8 cellular contexts compared by ENCODE assay signal in the genomic region with DNA sequence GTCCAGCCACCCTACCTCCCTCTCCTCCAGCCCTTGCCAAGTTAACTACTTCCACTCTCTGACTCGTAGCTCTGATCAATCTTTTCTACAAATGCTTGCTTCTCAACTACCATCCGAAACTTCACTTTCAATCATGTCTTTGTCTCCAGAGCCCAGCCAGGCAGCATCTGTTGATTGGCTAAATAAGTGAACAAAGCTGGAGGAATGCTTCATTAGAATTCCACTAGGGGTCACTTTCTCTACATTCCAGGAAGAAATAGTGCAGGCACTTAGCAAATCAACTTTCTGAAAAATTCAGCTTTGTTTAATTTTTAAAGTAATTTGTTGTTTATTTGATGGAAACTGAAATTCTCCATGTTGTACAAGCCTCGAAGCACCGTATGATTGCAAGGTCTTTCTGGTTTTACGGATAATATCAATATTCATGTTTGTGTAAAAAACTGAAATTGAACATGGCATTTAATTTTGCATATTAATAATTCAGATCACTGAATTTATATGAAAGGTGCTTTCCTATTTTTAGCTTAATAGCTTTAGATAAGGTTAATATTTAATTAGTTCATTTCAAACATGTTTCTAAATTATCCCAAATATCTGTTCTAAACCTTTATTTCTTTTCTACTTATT. TPM values are rescaled to one million over a fixed set of nuclear protein-coding genes. Genes with fewer than 3 reads are reported as not detected.
DNase-seq lines count a peak whose midpoint lies in the region; ATAC-seq, FAIRE-seq and TF ChIP-seq lines count a peak whose summit lies in the region.

No MANE protein-coding gene starts in this region.

- peak overlapping the region; percentile 99; the same call in 1 of the 2 replicates for H2BK15ac ChIP-seq in H1 (ENCODE audit: low read length)
- no peak overlapping the region for H2BK15ac ChIP-seq in mesenchymal stem cell (ENCODE audit: low read depth, poor library complexity, severe bottlenecking)

- H2AFZ ChIP-seq in Karpas-422 (ENCODE audit: low read length), result no peak overlapping the region
- peak overlapping the region; percentile 99 for H2AFZ ChIP-seq in H1 (ENCODE audit: low read length)
- H2AFZ ChIP-seq in mesenchymal stem cell (ENCODE audit: low read depth, low read length), result no peak overlapping the region

- H3K4me1 ChIP-seq in BE2C, result no peaks in the 10 kb centered on the region
- H3K4me1 ChIP-seq in Karpas-422 (ENCODE audit: low read length), result peaks cover 17% of the 10 kb centered on the region
- peaks cover 0 to 4% (median 1%) of the 10 kb centered on the region in 4 experiments; a peak in 2 of 7 replicates for H3K4me1 ChIP-seq in H1 (replicated peaks in 1 of 4; ENCODE audit: control insufficient read depth in 3 of 4, insufficient read depth in 4 of 4, low read length in 3 of 4)
- H3K4me1 ChIP-seq in mesenchymal stem cell (ENCODE audit: control insufficient read depth, insufficient read depth, low read depth, low read length), result no peaks in the 10 kb centered on the region

- H3K79me2 ChIP-seq in Karpas-422 (ENCODE audit: low read length) (no peaks in the 10 kb centered on the region), H1 (ENCODE audit: control insufficient read depth in 1 of 2, insufficient read depth in 2 of 2, low read length in 2 of 2) (no peaks in the 10 kb centered on the region)

- H4K5ac ChIP-seq in H1 (ENCODE audit: insufficient read length, low read depth, low read length), result peak overlapping the region; percentile 54

- H3K9ac ChIP-seq in Karpas-422 (ENCODE audit: low read length) (no peak overlapping the region), H1 (replicated peaks in 1 of 4; ENCODE audit: extremely low read depth in 1 of 4, low read depth in 3 of 4, low read length in 3 of 4) (no peak overlapping the region), mesenchymal stem cell (ENCODE audit: low read length) (no peak overlapping the region)

- H3K4ac ChIP-seq in H1 (replicated peaks; ENCODE audit: insufficient read length, low read depth, low read length) (peak overlapping the region; percentile 64), mesenchymal stem cell (ENCODE audit: low read depth in 1 of 2, low read length in 2 of 2) (no peak overlapping the region)

- peak overlapping the region; percentile 86; the same call in 1 of the 2 replicates for H2BK12ac ChIP-seq in H1 (ENCODE audit: low read depth, low read length)
- no peak overlapping the region for H2BK12ac ChIP-seq in mesenchymal stem cell (ENCODE audit: low read length in 2 of 2)

- H2BK120ac ChIP-seq in H1 (replicated peaks; ENCODE audit: low read depth, low read length) (no peak overlapping the region), mesenchymal stem cell (ENCODE audit: low read depth, low read length) (no peak overlapping the region)

- TF ChIP-seq EP300 in H1 (IDR thresholded peaks at IDR 0.05; ENCODE audit: borderline replicate concordance in 1 of 2, low read depth in 2 of 2, low read length in 2 of 2), result no peak

- FAIRE-seq in H1 (lab: Jason Lieb, UNC), result peak; percentile 36

- H2AK5ac ChIP-seq in H1 (ENCODE audit: low read depth, low read length), result no peak overlapping the region
- H2AK5ac ChIP-seq in mesenchymal stem cell (ENCODE audit: low read length, severe bottlenecking), result no peak overlapping the region

- CTCF ChIA-PET in H1 (lab: Charles Lee; ENCODE audit: partially characterized antibody), result interaction anchor here (0.8 to 3.3 kb wide), 27 partner anchors 9 to 425 kb away, joined by 3 to 22 read pairs (median 4); a partner anchor contains a TSS

- H3K14ac ChIP-seq in H1 (ENCODE audit: insufficient read length), result no peak overlapping the region
- H3K14ac ChIP-seq in mesenchymal stem cell (ENCODE audit: low read length in 2 of 2), result no peak overlapping the region

- peak; percentile 47 to 58; a peak in 3 of 4 replicates for TF ChIP-seq RAD21 in H1 (IDR thresholded peaks at IDR 0.05 in 1 of 2, conservative IDR thresholded peaks at IDR 0.05 in 1 of 2; ENCODE audit: low read depth in 2 of 2, low read length in 2 of 2)

- 86% methylated on average over 5 of the region's 5 CpGs; no CpG with 5 or more reads in 1 of the 2 experiments for WGBS in H1 (ENCODE audit: extremely low coverage in 1 of 2, insufficient coverage in 1 of 2, insufficient read length in 1 of 2, insufficient replicate concordance in 2 of 2, low coverage in 1 of 2, low lambda C conversion rate in 2 of 2, missing lambda C conversion rate in 1 of 2), 2 experiments
- 78% methylated on average over 4 of the region's 5 CpGs for WGBS in mesenchymal stem cell
- WGBS in lower leg skin, 2 donors, result 65 to 69% methylated on average over 5 of the region's 5 CpGs

- H3K23ac ChIP-seq in H1 (ENCODE audit: insufficient read length) (no peak overlapping the region), mesenchymal stem cell (ENCODE audit: low read length in 2 of 2) (no peak overlapping the region)

- H4K8ac ChIP-seq in H1 (ENCODE audit: extremely low read depth, insufficient read depth, low read length) (no peak overlapping the region; the same call in 1 of the 2 replicates), mesenchymal stem cell (ENCODE audit: low read length) (no peak overlapping the region)

- intact Hi-C loops in lower leg skin (cut with DNase I; ENCODE audit: low total_unique reads), result no loop called here

- H2BK5ac ChIP-seq in H1 (ENCODE audit: low read depth, low read length) (0 out of 2 replicates have a peak overlapping the region, but pooled peaks have one; percentile 4), mesenchymal stem cell (ENCODE audit: low read depth, low read length, poor library complexity, severe bottlenecking) (no peak overlapping the region)

- no peaks in the 10 kb centered on the region for H3K36me3 ChIP-seq in BE2C
- no peaks in the 10 kb centered on the region for H3K36me3 ChIP-seq in Karpas-422 (ENCODE audit: insufficient read depth, low read length)
- no peaks in the 10 kb centered on the region for H3K36me3 ChIP-seq in H1 (ENCODE audit: control insufficient read depth in 2 of 4, insufficient read depth in 4 of 4, low read length in 3 of 4)
- H3K36me3 ChIP-seq in mesenchymal stem cell (ENCODE audit: control insufficient read depth in 1 of 2, insufficient read depth in 2 of 2, low read depth in 1 of 2, low read length in 2 of 2), result no peaks in the 10 kb centered on the region

- POLR2A ChIA-PET in H1 (lab: Charles Lee; ENCODE audit: partially characterized antibody), result interaction anchor here (0.7 to 1.2 kb wide), 2 partner anchors 15 to 27 kb away, joined by 3 read pairs; no protein-coding TSS in a partner anchor

- H3K79me1 ChIP-seq in H1 (ENCODE audit: low read depth, low read length) (no peaks in the 10 kb centered on the region), mesenchymal stem cell (replicated peaks; ENCODE audit: low read length, poor library complexity, severe bottlenecking) (no peaks in the 10 kb centered on the region)

- TF ChIP-seq POLR2A in H1 (IDR thresholded peaks at IDR 0.05; ENCODE audit: control extremely low read depth in 1 of 2, low read depth in 2 of 2, low read length in 2 of 2) (no peak), lower leg skin (IDR thresholded peaks at IDR 0.05) (no peak)

- TF ChIP-seq CTCF in BE2C (IDR thresholded peaks at IDR 0.05; ENCODE audit: low read depth, low read length) (peak; percentile 67), H1 (IDR thresholded peaks at IDR 0.05; ENCODE audit: control extremely low read depth in 1 of 3, insufficient read depth in 1 of 3, low read depth in 1 of 3, low read length in 3 of 3) (peak in 2 of 3 experiments; percentile 41 to 62; a peak in 2 of 4 replicates), lower leg skin (IDR thresholded peaks at IDR 0.05) (no peak)

- DNase-seq in BE2C (no peak), Karpas-422 (peak; percentile 68), RPMI8226 (peak; percentile 31), H1 (ENCODE audit: low read depth in 1 of 2, low spot score in 2 of 2) (no peak), mesenchymal stem cell (peak; percentile 50), lower leg skin (ENCODE audit: low spot score in 2 of 2) (no peak)

- H3K27ac ChIP-seq in Karpas-422 (ENCODE audit: low read length), result no peak overlapping the region
- no peak overlapping the region for H3K27ac ChIP-seq in H1 (ENCODE audit: low read depth, low read length)
- H3K27ac ChIP-seq in mesenchymal stem cell (ENCODE audit: low read length, poor library complexity, severe bottlenecking), result no peak overlapping the region

- no peak overlapping the region for H3K4me2 ChIP-seq in Karpas-422 (ENCODE audit: low read depth, low read length, poor library complexity, severe bottlenecking)
- no peak overlapping the region for H3K4me2 ChIP-seq in H1 (ENCODE audit: insufficient read depth in 1 of 2, low read depth in 2 of 2, low read length in 2 of 2)
- H3K4me2 ChIP-seq in mesenchymal stem cell (ENCODE audit: low read length, poor library complexity, severe bottlenecking), result no peak overlapping the region

- no peak overlapping the region for H3K56ac ChIP-seq in H1 (replicated peaks; ENCODE audit: insufficient read length, low read depth, low read length)

- H2BK20ac ChIP-seq in H1 (ENCODE audit: low read length), result no peak overlapping the region

- H3K23me2 ChIP-seq in H1 (ENCODE audit: low read depth, low read length), result no peaks in the 10 kb centered on the region

- ATAC-seq in GM18498 (IDR thresholded peaks at IDR 0.05; ENCODE audit: unreplicated experiment), result peak; percentile 55
- no peak for ATAC-seq in GM19324 (IDR thresholded peaks at IDR 0.05; ENCODE audit: low FRiP score, unreplicated experiment)

- H3K27me3 ChIP-seq in BE2C, result no peaks in the 10 kb centered on the region
- no peaks in the 10 kb centered on the region for H3K27me3 ChIP-seq in Karpas-422 (ENCODE audit: low read length)
- no peaks in the 10 kb centered on the region for H3K27me3 ChIP-seq in H1 (replicated peaks in 1 of 4; ENCODE audit: control insufficient read depth in 3 of 4, extremely low read depth in 1 of 4, insufficient read depth in 3 of 4, low read length in 3 of 4)
- peaks cover 0 to 21% of the 10 kb centered on the region in 2 experiments for H3K27me3 ChIP-seq in mesenchymal stem cell (ENCODE audit: control insufficient read depth in 1 of 2, insufficient read depth in 1 of 2, low read length in 2 of 2)

- no peaks in the 10 kb centered on the region for H3K9me2 ChIP-seq in Karpas-422 (replicated peaks; ENCODE audit: insufficient read depth, low read length)

- no peak overlapping the region for H4K91ac ChIP-seq in H1 (replicated peaks; ENCODE audit: insufficient read length, low read length)
- H4K91ac ChIP-seq in mesenchymal stem cell (ENCODE audit: low read length), result no peak overlapping the region

- no peak overlapping the region for H3K4me3 ChIP-seq in BE2C (ENCODE audit: low read depth, low read length)
- H3K4me3 ChIP-seq in Karpas-422 (ENCODE audit: low read length), result no peak overlapping the region
- no peak overlapping the region for H3K4me3 ChIP-seq in H1 (ENCODE audit: extremely low read depth in 1 of 4, insufficient read depth in 2 of 4, low read depth in 3 of 4, low read length in 4 of 4)
- H3K4me3 ChIP-seq in mesenchymal stem cell (ENCODE audit: insufficient read depth in 1 of 2, low read depth in 1 of 2, low read length in 2 of 2), result no peak overlapping the region
- no peak overlapping the region for H3K4me3 ChIP-seq in lower leg skin (ENCODE audit: low read depth, poor library complexity, severe bottlenecking)

- H3K18ac ChIP-seq in H1 (ENCODE audit: extremely low read depth, low read length) (no peak overlapping the region), mesenchymal stem cell (ENCODE audit: low read depth in 1 of 2, low read length in 2 of 2) (no peak overlapping the region)

- H4K20me1 ChIP-seq in Karpas-422 (ENCODE audit: insufficient read depth, low read depth, low read length), result no peaks in the 10 kb centered on the region
- no peaks in the 10 kb centered on the region for H4K20me1 ChIP-seq in H1 (replicated peaks in 1 of 2; ENCODE audit: control insufficient read depth in 1 of 2, insufficient read depth in 2 of 2, low read length in 2 of 2)

- H3K9me3 ChIP-seq in BE2C (no peaks in the 10 kb centered on the region), Karpas-422 (ENCODE audit: low read length) (no peaks in the 10 kb centered on the region), H1 (ENCODE audit: insufficient read depth in 2 of 2, low read depth in 1 of 2, low read length in 1 of 2) (no peaks in the 10 kb centered on the region), mesenchymal stem cell (ENCODE audit: control insufficient read depth, low read length) (no peaks in the 10 kb centered on the region)

RNA-seq across cellular contexts. Expression of a gene that starts 32.4 kb away (rescaled TPM):
- 0.36 TPM for polyA plus RNA-seq in BE2C (2012; ENCODE audit: insufficient read depth, insufficient read length, low read depth)
- total RNA-seq in Karpas-422 (2014; rRNA removed; shearing (Covaris generic); ENCODE audit: low replicate concordance), result 4.4 and 7.7 TPM in 2 replicates
- 6.5 and 7.6 TPM in 2 replicates for total RNA-seq in H1 (2021; fragmentation: NEBNext Ultra II Directional; extraction: Animal tissue kit (Norgen Biotek cat#: 25700))
- 1.4 and 1.8 TPM in 2 replicates for polyA plus RNA-seq in H1 (2011; rRNA removed)
- 1.8 TPM for polyA plus RNA-seq in H1 (2011; cell fraction: cytosol; rRNA removed)
- polyA plus RNA-seq in H1 (2011; cell fraction: nucleus; rRNA removed), result 2.0 TPM
- polyA plus RNA-seq in H1 (2012, experiment 1 of 2), result 1.1 to 2.3 TPM (median 1.5 TPM) in 4 replicates
- 0.08 TPM for polyA plus RNA-seq in H1 (2012, experiment 2 of 2)
- polyA plus RNA-seq in H1 (2013, experiment 1 of 2), result 2.3 TPM
- polyA plus RNA-seq in H1 (2013, experiment 2 of 2), result 2.2 TPM
- 6.8 and 8.2 TPM in 2 replicates for polyA minus RNA-seq in H1 (2011; rRNA and poly(A)+ RNA removed)
- 3.5 TPM for polyA minus RNA-seq in H1 (2011; cell fraction: cytosol; rRNA and poly(A)+ RNA removed)
- polyA minus RNA-seq in H1 (2011; cell fraction: nucleus; rRNA and poly(A)+ RNA removed), result 17.4 TPM
- polyA plus RNA-seq in mesenchymal stem cell (2013, experiment 1 of 2), result 0.39 TPM
- polyA plus RNA-seq in mesenchymal stem cell (2013, experiment 2 of 2), result 0.40 TPM
- 1 to 10 TPM; 1.6 to 4.6 (median 3.0) TPM for total RNA-seq in lower leg skin

Comparison
In these comparisons a context has a peak if more than half of its experiments do, and no peak if none do; other contexts are left out.
1. DNase-seq: peak in Karpas-422 (single experiment), RPMI8226 (single experiment) and mesenchymal stem cell (single experiment); none in BE2C (single experiment), H1 (0 of 2) and lower leg skin (0 of 2).
2. CTCF ChIP-seq: peak in BE2C (single experiment) and H1 (2 of 3); none in lower leg skin (0 of 3).